ENCODE assay signal across 14 cellular contexts in the genomic region with DNA sequence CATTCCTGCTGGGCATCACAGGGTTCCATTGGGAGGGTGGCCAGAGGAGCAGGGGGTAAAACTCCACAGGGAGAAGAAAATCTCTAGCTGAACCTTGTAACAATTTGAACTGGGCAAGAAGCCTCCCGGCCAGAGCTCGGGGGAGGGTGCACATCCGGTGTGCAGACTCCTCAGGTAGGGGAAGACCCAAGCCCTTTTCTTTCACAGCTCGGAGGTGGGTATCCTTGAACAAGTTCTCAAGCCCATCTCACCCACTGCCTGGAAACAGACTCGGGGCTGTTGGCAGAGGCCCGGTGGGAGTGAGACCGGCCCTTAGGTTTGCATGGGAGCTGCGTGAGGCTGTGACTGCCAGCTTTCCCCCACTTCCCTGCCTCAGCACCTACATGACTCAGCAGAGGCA.
"Had no signal": no experiment of that assay in that cellular context is flagged by ENCODE, and none has a peak within 500 bp of the region (broad histone marks: within the 10 kb centered on the region; RNA-seq: fewer than 3 reads in every experiment).

No MANE protein-coding gene starts in this region.

- DNase-seq: activated CD4-positive, alpha-beta T cell treated with anti-CD3 and anti-CD28 coated beads for 48 hours; activated CD8-positive, alpha-beta memory T cell treated with anti-CD3 and anti-CD28 coated beads for 24 hours; activated gamma-delta T cell; head of caudate nucleus; kidney glomerular epithelial cell; left ventricle myocardium superior; mesenchymal stem cell; right lobe of liver; upper lobe of right lung had no signal

- H3K27me3 ChIP-seq: ascending aorta, right lobe of liver, upper lobe of right lung had no signal

- ATAC-seq: left ventricle myocardium superior, right lobe of liver, upper lobe of right lung had no signal

- H3K27ac Mint-ChIP-seq: nephron had no signal

- H3K4me2 ChIP-seq: smooth muscle cell had no signal

- H3K4me1 ChIP-seq: ascending aorta, prostate gland, right lobe of liver, upper lobe of right lung had no signal

- H3K4me3 ChIP-seq: ascending aorta, prostate gland, right lobe of liver, smooth muscle cell, thoracic aorta, upper lobe of right lung had no signal

- H3K27ac ChIP-seq: ascending aorta, prostate gland, right lobe of liver, thoracic aorta, upper lobe of right lung had no signal

- H3K4me3 Mint-ChIP-seq: nephron had no signal

- H3K9me3 ChIP-seq: ascending aorta, prostate gland, right lobe of liver, thoracic aorta, upper lobe of right lung had no signal

- H3K4me1 Mint-ChIP-seq: nephron had no signal

- H3K36me3 ChIP-seq: ascending aorta, prostate gland, right lobe of liver, thoracic aorta, upper lobe of right lung had no signal
